ENCODE assay signal across 1 cellular context in genomic region chr19:55640577-55641375, GRCh38.
A peak's percentile ranks its signal among the peaks of the same experiment; 100 is the strongest.
TF ChIP-seq lines count a peak whose summit lies in the region.

TSS of gene ZNF580 (plus strand) at chr19:55641002. CDS start at chr19:55642509, 1,507 bp downstream.

TF ChIP-seq in H1, 55 proteins besides CTCF, POLR2A, EP300 and RAD21:
- TF ChIP-seq EZH2 (IDR thresholded peaks at IDR 0.05; ENCODE audit: low read depth, low read length, severe bottlenecking) (no peak), KDM1A (IDR thresholded peaks at IDR 0.05; ENCODE audit: borderline replicate concordance, low read length) (no peak), TAF1 (IDR thresholded peaks at IDR 0.05; ENCODE audit: low read depth, low read length) (0 out of 2 replicates have a peak, but pooled peaks have one; percentile 41), YY1 (IDR thresholded peaks at IDR 0.05; ENCODE audit: low read depth, low read length) (peak; percentile 5; the same call in 1 of the 2 replicates), JUND (IDR thresholded peaks at IDR 0.05; ENCODE audit: low read length) (no peak), CTBP2 (IDR thresholded peaks at IDR 0.05; ENCODE audit: borderline replicate concordance, insufficient read depth, insufficient read length, low read length) (no peak), FOSL1 (IDR thresholded peaks at IDR 0.05; ENCODE audit: insufficient read depth, low read depth, low read length) (no peak), SUZ12 (IDR thresholded peaks at IDR 0.05; ENCODE audit: low read length) (0 out of 2 replicates have a peak, but pooled peaks have one; percentile 21), JUN (IDR thresholded peaks at IDR 0.05; ENCODE audit: low read depth, low read length) (no peak), CBX5 (IDR thresholded peaks at IDR 0.05; ENCODE audit: low read depth, low read length) (no peak), BRCA1 (IDR thresholded peaks at IDR 0.05; ENCODE audit: low read depth, low read length) (no peak), CREB1 (IDR thresholded peaks at IDR 0.05) (no peak; the same call in 1 of the 2 replicates), GABPA (IDR thresholded peaks at IDR 0.05; ENCODE audit: borderline replicate concordance, insufficient read depth, low read length) (peak; percentile 67; the same call in 1 of the 2 replicates), BACH1 (IDR thresholded peaks at IDR 0.05; ENCODE audit: low read length) (peak; percentile 27), TCF12 (IDR thresholded peaks at IDR 0.05; ENCODE audit: low read depth, low read length) (no peak), SIRT6 (IDR thresholded peaks at IDR 0.05; ENCODE audit: low read length) (no peak), SRF (IDR thresholded peaks at IDR 0.05; ENCODE audit: low read depth, low read length) (no peak), SAP30 (IDR thresholded peaks at IDR 0.05; ENCODE audit: insufficient read depth, insufficient replicate concordance, low read length) (no peak), BCL11A (IDR thresholded peaks at IDR 0.05; ENCODE audit: low read depth in 2 of 2, low read length in 2 of 2) (no peak), HDAC2 (IDR thresholded peaks at IDR 0.05; ENCODE audit: borderline replicate concordance in 1 of 2, low read depth in 2 of 2, low read length in 2 of 2) (no peak), GTF2F1 (IDR thresholded peaks at IDR 0.05; ENCODE audit: borderline replicate concordance, low read depth, low read length) (no peak), MAX (IDR thresholded peaks at IDR 0.05) (no peak; the same call in 1 of the 2 replicates), CBX8 (IDR thresholded peaks at IDR 0.05; ENCODE audit: borderline replicate concordance, low read depth, low read length) (no peak), ASH2L (IDR thresholded peaks at IDR 0.05; ENCODE audit: low read length) (peak; percentile 75), SIN3A (conservative IDR thresholded peaks at IDR 0.05 in 1 of 2, IDR thresholded peaks at IDR 0.05 in 1 of 2; ENCODE audit: low read depth in 1 of 2, low read length in 2 of 2) (no peak), KDM4A (IDR thresholded peaks at IDR 0.05; ENCODE audit: low read depth, low read length, severe bottlenecking) (no peak), ZNF274 (IDR thresholded peaks at IDR 0.05; ENCODE audit: borderline replicate concordance, extremely low read depth, low read length) (no peak), PHF8 (conservative IDR thresholded peaks at IDR 0.05; ENCODE audit: low read depth, low read length) (peak; percentile 61), POLR2AphosphoS5 (IDR thresholded peaks at IDR 0.05; ENCODE audit: low read depth, low read length) (no peak), SP2 (IDR thresholded peaks at IDR 0.05; ENCODE audit: low read length) (no peak), RNF2 (IDR thresholded peaks at IDR 0.05; ENCODE audit: borderline replicate concordance, low read depth, low read length, missing control alignments, poor library complexity, severe bottlenecking) (no peak), TEAD4 (IDR thresholded peaks at IDR 0.05; ENCODE audit: low read depth, low read length) (no peak), SP1 (IDR thresholded peaks at IDR 0.05; ENCODE audit: low read depth, low read length) (no peak), NANOG (IDR thresholded peaks at IDR 0.05; ENCODE audit: insufficient read depth, low read depth, low read length, poor library complexity, severe bottlenecking) (no peak), HDAC6 (IDR thresholded peaks at IDR 0.05; ENCODE audit: low read depth, low read length) (no peak), CHD1 (IDR thresholded peaks at IDR 0.05; ENCODE audit: low read depth, low read length) (no peak), RXRA (IDR thresholded peaks at IDR 0.05; ENCODE audit: insufficient read depth, low read depth, low read length) (no peak), ATF3 (IDR thresholded peaks at IDR 0.05; ENCODE audit: insufficient read depth, low read depth, low read length) (no peak), NRF1 (IDR thresholded peaks at IDR 0.05; ENCODE audit: low read depth, low read length) (no peak), TAF7 (optimal IDR thresholded peaks at IDR 0.05; ENCODE audit: borderline replicate concordance, low read depth, low read length) (peak; percentile 57), TBP (IDR thresholded peaks at IDR 0.05; ENCODE audit: low read depth, low read length) (no peak; the same call in 1 of the 2 replicates), RBBP5 (IDR thresholded peaks at IDR 0.05; ENCODE audit: borderline replicate concordance, low read depth, low read length) (no peak; the same call in 1 of the 2 replicates), KDM5A (IDR thresholded peaks at IDR 0.05; ENCODE audit: low read length) (no peak; the same call in 1 of the 2 replicates), RFX5 (IDR thresholded peaks at IDR 0.05; ENCODE audit: borderline replicate concordance, low read depth, low read length) (no peak), EGR1 (IDR thresholded peaks at IDR 0.05; ENCODE audit: borderline replicate concordance, low read depth, low read length) (no peak), CEBPB (IDR thresholded peaks at IDR 0.05; ENCODE audit: low read depth, low read length) (no peak), POU5F1 (IDR thresholded peaks at IDR 0.05; ENCODE audit: low read depth, low read length) (no peak), MAFK (IDR thresholded peaks at IDR 0.05; ENCODE audit: low read depth, low read length) (no peak), SIX5 (IDR thresholded peaks at IDR 0.05; ENCODE audit: low read depth, low read length) (no peak), SP4 (IDR thresholded peaks at IDR 0.05; ENCODE audit: low read length) (no peak), CHD2 (IDR thresholded peaks at IDR 0.05; ENCODE audit: low read length) (no peak)
- TF ChIP-seq, protein P1, sequence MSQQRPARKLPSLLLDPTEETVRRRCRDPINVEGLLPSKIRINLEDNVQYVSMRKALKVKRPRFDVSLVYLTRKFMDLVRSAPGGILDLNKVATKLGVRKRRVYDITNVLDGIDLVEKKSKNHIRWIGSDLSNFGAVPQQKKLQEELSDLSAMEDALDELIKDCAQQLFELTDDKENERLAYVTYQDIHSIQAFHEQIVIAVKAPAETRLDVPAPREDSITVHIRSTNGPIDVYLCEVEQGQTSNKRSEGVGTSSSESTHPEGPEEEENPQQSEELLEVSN (IDR thresholded peaks at IDR 0.05), result no peak; the same call in 1 of the 2 replicates
- TF ChIP-seq, protein P2, sequence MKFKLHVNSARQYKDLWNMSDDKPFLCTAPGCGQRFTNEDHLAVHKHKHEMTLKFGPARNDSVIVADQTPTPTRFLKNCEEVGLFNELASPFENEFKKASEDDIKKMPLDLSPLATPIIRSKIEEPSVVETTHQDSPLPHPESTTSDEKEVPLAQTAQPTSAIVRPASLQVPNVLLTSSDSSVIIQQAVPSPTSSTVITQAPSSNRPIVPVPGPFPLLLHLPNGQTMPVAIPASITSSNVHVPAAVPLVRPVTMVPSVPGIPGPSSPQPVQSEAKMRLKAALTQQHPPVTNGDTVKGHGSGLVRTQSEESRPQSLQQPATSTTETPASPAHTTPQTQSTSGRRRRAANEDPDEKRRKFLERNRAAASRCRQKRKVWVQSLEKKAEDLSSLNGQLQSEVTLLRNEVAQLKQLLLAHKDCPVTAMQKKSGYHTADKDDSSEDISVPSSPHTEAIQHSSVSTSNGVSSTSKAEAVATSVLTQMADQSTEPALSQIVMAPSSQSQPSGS (IDR thresholded peaks at IDR 0.05; ENCODE audit: low read length), result no peak
- TF ChIP-seq, protein P3, sequence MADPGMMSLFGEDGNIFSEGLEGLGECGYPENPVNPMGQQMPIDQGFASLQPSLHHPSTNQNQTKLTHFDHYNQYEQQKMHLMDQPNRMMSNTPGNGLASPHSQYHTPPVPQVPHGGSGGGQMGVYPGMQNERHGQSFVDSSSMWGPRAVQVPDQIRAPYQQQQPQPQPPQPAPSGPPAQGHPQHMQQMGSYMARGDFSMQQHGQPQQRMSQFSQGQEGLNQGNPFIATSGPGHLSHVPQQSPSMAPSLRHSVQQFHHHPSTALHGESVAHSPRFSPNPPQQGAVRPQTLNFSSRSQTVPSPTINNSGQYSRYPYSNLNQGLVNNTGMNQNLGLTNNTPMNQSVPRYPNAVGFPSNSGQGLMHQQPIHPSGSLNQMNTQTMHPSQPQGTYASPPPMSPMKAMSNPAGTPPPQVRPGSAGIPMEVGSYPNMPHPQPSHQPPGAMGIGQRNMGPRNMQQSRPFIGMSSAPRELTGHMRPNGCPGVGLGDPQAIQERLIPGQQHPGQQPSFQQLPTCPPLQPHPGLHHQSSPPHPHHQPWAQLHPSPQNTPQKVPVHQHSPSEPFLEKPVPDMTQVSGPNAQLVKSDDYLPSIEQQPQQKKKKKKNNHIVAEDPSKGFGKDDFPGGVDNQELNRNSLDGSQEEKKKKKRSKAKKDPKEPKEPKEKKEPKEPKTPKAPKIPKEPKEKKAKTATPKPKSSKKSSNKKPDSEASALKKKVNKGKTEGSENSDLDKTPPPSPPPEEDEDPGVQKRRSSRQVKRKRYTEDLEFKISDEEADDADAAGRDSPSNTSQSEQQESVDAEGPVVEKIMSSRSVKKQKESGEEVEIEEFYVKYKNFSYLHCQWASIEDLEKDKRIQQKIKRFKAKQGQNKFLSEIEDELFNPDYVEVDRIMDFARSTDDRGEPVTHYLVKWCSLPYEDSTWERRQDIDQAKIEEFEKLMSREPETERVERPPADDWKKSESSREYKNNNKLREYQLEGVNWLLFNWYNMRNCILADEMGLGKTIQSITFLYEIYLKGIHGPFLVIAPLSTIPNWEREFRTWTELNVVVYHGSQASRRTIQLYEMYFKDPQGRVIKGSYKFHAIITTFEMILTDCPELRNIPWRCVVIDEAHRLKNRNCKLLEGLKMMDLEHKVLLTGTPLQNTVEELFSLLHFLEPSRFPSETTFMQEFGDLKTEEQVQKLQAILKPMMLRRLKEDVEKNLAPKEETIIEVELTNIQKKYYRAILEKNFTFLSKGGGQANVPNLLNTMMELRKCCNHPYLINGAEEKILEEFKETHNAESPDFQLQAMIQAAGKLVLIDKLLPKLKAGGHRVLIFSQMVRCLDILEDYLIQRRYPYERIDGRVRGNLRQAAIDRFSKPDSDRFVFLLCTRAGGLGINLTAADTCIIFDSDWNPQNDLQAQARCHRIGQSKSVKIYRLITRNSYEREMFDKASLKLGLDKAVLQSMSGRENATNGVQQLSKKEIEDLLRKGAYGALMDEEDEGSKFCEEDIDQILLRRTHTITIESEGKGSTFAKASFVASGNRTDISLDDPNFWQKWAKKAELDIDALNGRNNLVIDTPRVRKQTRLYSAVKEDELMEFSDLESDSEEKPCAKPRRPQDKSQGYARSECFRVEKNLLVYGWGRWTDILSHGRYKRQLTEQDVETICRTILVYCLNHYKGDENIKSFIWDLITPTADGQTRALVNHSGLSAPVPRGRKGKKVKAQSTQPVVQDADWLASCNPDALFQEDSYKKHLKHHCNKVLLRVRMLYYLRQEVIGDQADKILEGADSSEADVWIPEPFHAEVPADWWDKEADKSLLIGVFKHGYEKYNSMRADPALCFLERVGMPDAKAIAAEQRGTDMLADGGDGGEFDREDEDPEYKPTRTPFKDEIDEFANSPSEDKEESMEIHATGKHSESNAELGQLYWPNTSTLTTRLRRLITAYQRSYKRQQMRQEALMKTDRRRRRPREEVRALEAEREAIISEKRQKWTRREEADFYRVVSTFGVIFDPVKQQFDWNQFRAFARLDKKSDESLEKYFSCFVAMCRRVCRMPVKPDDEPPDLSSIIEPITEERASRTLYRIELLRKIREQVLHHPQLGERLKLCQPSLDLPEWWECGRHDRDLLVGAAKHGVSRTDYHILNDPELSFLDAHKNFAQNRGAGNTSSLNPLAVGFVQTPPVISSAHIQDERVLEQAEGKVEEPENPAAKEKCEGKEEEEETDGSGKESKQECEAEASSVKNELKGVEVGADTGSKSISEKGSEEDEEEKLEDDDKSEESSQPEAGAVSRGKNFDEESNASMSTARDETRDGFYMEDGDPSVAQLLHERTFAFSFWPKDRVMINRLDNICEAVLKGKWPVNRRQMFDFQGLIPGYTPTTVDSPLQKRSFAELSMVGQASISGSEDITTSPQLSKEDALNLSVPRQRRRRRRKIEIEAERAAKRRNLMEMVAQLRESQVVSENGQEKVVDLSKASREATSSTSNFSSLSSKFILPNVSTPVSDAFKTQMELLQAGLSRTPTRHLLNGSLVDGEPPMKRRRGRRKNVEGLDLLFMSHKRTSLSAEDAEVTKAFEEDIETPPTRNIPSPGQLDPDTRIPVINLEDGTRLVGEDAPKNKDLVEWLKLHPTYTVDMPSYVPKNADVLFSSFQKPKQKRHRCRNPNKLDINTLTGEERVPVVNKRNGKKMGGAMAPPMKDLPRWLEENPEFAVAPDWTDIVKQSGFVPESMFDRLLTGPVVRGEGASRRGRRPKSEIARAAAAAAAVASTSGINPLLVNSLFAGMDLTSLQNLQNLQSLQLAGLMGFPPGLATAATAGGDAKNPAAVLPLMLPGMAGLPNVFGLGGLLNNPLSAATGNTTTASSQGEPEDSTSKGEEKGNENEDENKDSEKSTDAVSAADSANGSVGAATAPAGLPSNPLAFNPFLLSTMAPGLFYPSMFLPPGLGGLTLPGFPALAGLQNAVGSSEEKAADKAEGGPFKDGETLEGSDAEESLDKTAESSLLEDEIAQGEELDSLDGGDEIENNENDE (IDR thresholded peaks at IDR 0.05; ENCODE audit: insufficient replicate concordance, low read length), result no peak
- TF ChIP-seq, protein P4, sequence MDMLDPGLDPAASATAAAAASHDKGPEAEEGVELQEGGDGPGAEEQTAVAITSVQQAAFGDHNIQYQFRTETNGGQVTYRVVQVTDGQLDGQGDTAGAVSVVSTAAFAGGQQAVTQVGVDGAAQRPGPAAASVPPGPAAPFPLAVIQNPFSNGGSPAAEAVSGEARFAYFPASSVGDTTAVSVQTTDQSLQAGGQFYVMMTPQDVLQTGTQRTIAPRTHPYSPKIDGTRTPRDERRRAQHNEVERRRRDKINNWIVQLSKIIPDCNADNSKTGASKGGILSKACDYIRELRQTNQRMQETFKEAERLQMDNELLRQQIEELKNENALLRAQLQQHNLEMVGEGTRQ (IDR thresholded peaks at IDR 0.05; ENCODE audit: low read length), result no peak
